ENCODE assay signal across 8 cellular contexts in the genomic region with DNA sequence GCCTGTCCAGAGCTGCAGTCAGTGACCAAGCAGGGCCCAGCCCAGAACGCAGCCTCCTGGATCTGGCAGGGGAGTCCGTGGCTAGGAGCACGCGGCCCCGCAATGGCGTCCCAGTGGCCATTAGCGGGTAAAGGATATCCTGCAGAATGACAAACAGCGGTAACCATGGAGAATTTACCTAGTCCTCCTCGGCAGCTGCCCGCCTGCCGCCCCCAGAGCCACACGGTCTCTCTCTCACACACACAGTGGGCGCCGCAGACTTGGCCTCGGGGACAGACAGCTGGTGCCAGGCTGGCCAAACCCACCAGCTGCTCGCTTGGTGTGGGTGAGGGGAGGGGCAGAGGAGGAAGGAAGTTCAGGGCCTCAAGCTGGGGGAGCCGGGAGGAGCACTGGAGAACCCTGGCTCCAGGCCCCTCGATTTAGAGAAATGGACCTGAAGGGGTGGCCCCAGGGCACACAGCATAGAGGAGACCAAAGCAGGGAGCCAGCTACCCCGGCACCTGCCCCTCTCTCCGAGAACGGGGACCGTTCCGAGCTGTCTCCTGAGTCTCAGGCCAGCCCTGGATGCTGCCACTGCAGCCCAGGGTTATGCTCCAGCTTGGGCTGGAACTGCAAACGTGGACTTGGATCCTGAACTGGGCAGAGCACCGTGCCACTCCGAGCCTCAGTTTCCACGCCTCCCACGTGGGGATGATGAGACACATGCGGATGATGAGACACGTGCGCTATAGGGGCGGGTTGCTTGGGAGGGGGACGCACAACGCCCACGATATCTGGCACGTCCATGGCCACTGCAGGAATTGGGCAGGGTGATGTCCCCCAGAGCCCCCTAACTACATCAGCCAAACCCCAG. TPM values are rescaled to one million over a fixed set of nuclear protein-coding genes. Genes with fewer than 3 reads are reported as not detected.
A peak's percentile ranks its signal among the peaks of the same experiment; 100 is the strongest.
DNase-seq lines count a peak whose midpoint lies in the region; ATAC-seq and TF ChIP-seq lines count a peak whose summit lies in the region.

No MANE protein-coding gene starts in this region.

- H3F3A ChIP-seq in neural progenitor cell (ENCODE audit: low read depth), result peaks cover 39% of the 10 kb centered on the region

- intact Hi-C loops in dendritic cell treated with granulocyte-macrophage colony-stimulating factor and Interleukin-4, amounts not matched to agents 40 ng/mL and 50 ng/mL, for 4 days (cut with micrococcal nuclease), result loop anchor here (10.0 kb wide), 1 partner anchor 47 kb away; no protein-coding TSS in a partner anchor

- H3K4me3 Mint-ChIP-seq in dendritic cell treated with granulocyte-macrophage colony-stimulating factor and Interleukin-4, amounts not matched to agents 40 ng/mL and 50 ng/mL, for 4 days, result peak overlapping the region; percentile 70
- peak overlapping the region; percentile 96 for H3K4me3 Mint-ChIP-seq in neural progenitor cell

- no peak for TF ChIP-seq CTCF in neural progenitor cell (IDR thresholded peaks at IDR 0.05)

- H4K20me1 ChIP-seq in neural progenitor cell (ENCODE audit: low read depth), result no peaks in the 10 kb centered on the region

- no peaks in the 10 kb centered on the region for H3K36me3 ChIP-seq in neural progenitor cell

- no peaks in the 10 kb centered on the region for H3K27me3 Mint-ChIP-seq in dendritic cell treated with granulocyte-macrophage colony-stimulating factor and Interleukin-4, amounts not matched to agents 40 ng/mL and 50 ng/mL, for 4 days
- peaks cover 6% of the 10 kb centered on the region for H3K27me3 Mint-ChIP-seq in neural progenitor cell (ENCODE audit: insufficient read depth, low read depth)

- H2AFZ ChIP-seq in neural progenitor cell (replicated peaks), result no peak overlapping the region

- H3K9me3 ChIP-seq in neural progenitor cell (ENCODE audit: low read depth), result no peaks in the 10 kb centered on the region

- no peak overlapping the region for H3K9ac ChIP-seq in neural progenitor cell

- H3K9me3 Mint-ChIP-seq in dendritic cell treated with granulocyte-macrophage colony-stimulating factor and Interleukin-4, amounts not matched to agents 40 ng/mL and 50 ng/mL, for 4 days, result no peaks in the 10 kb centered on the region
- no peaks in the 10 kb centered on the region for H3K9me3 Mint-ChIP-seq in neural progenitor cell

- no peak overlapping the region for H3K4me3 ChIP-seq in neural progenitor cell

- H3K4me2 ChIP-seq in neural progenitor cell, result no peak overlapping the region

- peaks cover 23% of the 10 kb centered on the region for H3K4me1 ChIP-seq in neural progenitor cell

- ATAC-seq in HG03095 (IDR thresholded peaks at IDR 0.05; ENCODE audit: unreplicated experiment) (no peak), GM18517 (IDR thresholded peaks at IDR 0.05; ENCODE audit: unreplicated experiment) (no peak)

- DNase-seq in GF-D8 (lab: John Stamatoyannopoulos, UW) (peak; percentile 64), NCI-H2107 treated with DMSO at 0.1 percent for 48 hours (lab: John Stamatoyannopoulos, UW; ENCODE audit: unreplicated experiment) (peak; percentile 49), neural progenitor cell (ENCODE audit: low spot score) (no peak), SW 1271 (lab: John Stamatoyannopoulos, UW) (no peak), OCI-M2 (lab: John Stamatoyannopoulos, UW; ENCODE audit: unreplicated experiment) (no peak)

- peaks cover 57% of the 10 kb centered on the region for H3K4me1 Mint-ChIP-seq in dendritic cell treated with granulocyte-macrophage colony-stimulating factor and Interleukin-4, amounts not matched to agents 40 ng/mL and 50 ng/mL, for 4 days (ENCODE audit: low read depth)
- peaks cover 38% of the 10 kb centered on the region for H3K4me1 Mint-ChIP-seq in neural progenitor cell

- peak overlapping the region; percentile 82 for H3K27ac ChIP-seq in neural progenitor cell

- no peaks in the 10 kb centered on the region for H3K27me3 ChIP-seq in neural progenitor cell

- H3K27ac Mint-ChIP-seq in dendritic cell treated with granulocyte-macrophage colony-stimulating factor and Interleukin-4, amounts not matched to agents 40 ng/mL and 50 ng/mL, for 4 days, result peak overlapping the region; percentile 73
- H3K27ac Mint-ChIP-seq in neural progenitor cell, result peak overlapping the region; percentile 94

- peaks cover 95% of the 10 kb centered on the region for H3K79me2 ChIP-seq in neural progenitor cell (ENCODE audit: low read depth)

- peaks cover 43% of the 10 kb centered on the region for H3K36me3 Mint-ChIP-seq in dendritic cell treated with granulocyte-macrophage colony-stimulating factor and Interleukin-4, amounts not matched to agents 40 ng/mL and 50 ng/mL, for 4 days (ENCODE audit: low read depth)
- H3K36me3 Mint-ChIP-seq in neural progenitor cell, result peaks cover 24% of the 10 kb centered on the region

RNA-seq across cellular contexts. Expression of gene CDK2AP1, which starts 3.4 kb away (rescaled TPM):
- 177 and 282 TPM in 2 replicates for total RNA-seq in neural progenitor cell (ENCODE audit: low replicate concordance)

RNA-seq across cellular contexts. Expression of gene MTRFR, which starts 35.0 kb away (rescaled TPM):
- total RNA-seq in neural progenitor cell (ENCODE audit: low replicate concordance), result 12.7 and 17.3 TPM in 2 replicates

RNA-seq across cellular contexts. Expression of gene MPHOSPH9, which starts 35.3 kb away (rescaled TPM):
- total RNA-seq in neural progenitor cell (ENCODE audit: low replicate concordance), result 177 and 302 TPM in 2 replicates

Comparison
In these comparisons a context has a peak if more than half of its experiments do, and no peak if none do; other contexts are left out.
1. DNase-seq: peak in GF-D8 (single experiment) and NCI-H2107 treated with DMSO at 0.1 percent for 48 hours (single experiment); none in neural progenitor cell (single experiment), SW 1271 (0 of 2) and OCI-M2 (single experiment).